ENCODE assay signal across 22 cellular contexts in genomic region chr12:21334100-21334499, GRCh38. TPM values are rescaled to one million over a fixed set of nuclear protein-coding genes. Genes with fewer than 3 reads are reported as not detected.
A peak's percentile ranks its signal among the peaks of the same experiment; 100 is the strongest.
DNase-seq lines count a peak whose midpoint lies in the region; ATAC-seq, FAIRE-seq and TF ChIP-seq lines count a peak whose summit lies in the region.
"Had no signal": no experiment of that assay in that cellular context is flagged by ENCODE, and none has a peak within 500 bp of the region (broad histone marks: within the 10 kb centered on the region; RNA-seq: fewer than 3 reads in every experiment).

No MANE protein-coding gene starts in this region.

- H3K36me3 ChIP-seq in liver (ENCODE audit: control insufficient read depth in 4 of 4, insufficient read depth in 3 of 4, low read depth in 1 of 4, low read length in 3 of 4) (no peaks in the 10 kb centered on the region), HepG2 (replicated peaks in 1 of 2; ENCODE audit: control insufficient read depth in 1 of 2, insufficient read depth in 2 of 2, low read length in 2 of 2) (no peaks in the 10 kb centered on the region)
- H3K36me3 ChIP-seq: HAP-1 had no signal

- POLR2A ChIA-PET in HepG2 (lab: Yijun Ruan, JAX): no interaction called here

- BruUV-seq in HepG2 (replicated peaks; lab: Mats Ljungman, UMichigan): no TSS peak

- H3K4me2 ChIP-seq in HepG2 (ENCODE audit: low read depth, low read length): no peak overlapping the region

- in situ Hi-C loops in HepG2 (cut with HindIII; ENCODE audit: extremely low pct_ligation_motif_present, low pct_unique_long_range_greater_than_20kb): no loop called here

- H3K9me3 ChIP-seq in liver (ENCODE audit: control insufficient read depth in 4 of 4, low read length in 3 of 4) (no peaks in the 10 kb centered on the region), HepG2 (ENCODE audit: low read length) (peaks cover 32% of the 10 kb centered on the region)
- H3K9me3 ChIP-seq: HAP-1 had no signal

- intact Hi-C loops in HepG2 (cut with micrococcal nuclease; ENCODE audit: unreplicated experiment): no loop called here

- no peaks in the 10 kb centered on the region for H3K27me3 ChIP-seq in liver (ENCODE audit: control insufficient read depth in 4 of 4, insufficient read depth in 4 of 4, low read length in 3 of 4)
- H3K27me3 ChIP-seq in HepG2 (ENCODE audit: control insufficient read depth in 1 of 2, insufficient read depth in 2 of 2, low read length in 2 of 2): no peaks in the 10 kb centered on the region

- no peaks in the 10 kb centered on the region for H3K79me2 ChIP-seq in HepG2 (ENCODE audit: insufficient read depth, low read length)

- no peak for ATAC-seq in HepG2
- no peak for ATAC-seq in HG02588 (IDR thresholded peaks at IDR 0.05; ENCODE audit: unreplicated experiment)
- ATAC-seq in HG03159 (IDR thresholded peaks at IDR 0.05; ENCODE audit: unreplicated experiment): no peak
- ATAC-seq: CD8-positive, alpha-beta T cell had no signal

- FAIRE-seq in HepG2 (lab: Jason Lieb, UNC): no peak
- FAIRE-seq: D721Med, GM19239, H1 had no signal

- H3K4me1 ChIP-seq in liver (ENCODE audit: control insufficient read depth in 4 of 4, insufficient read depth in 4 of 4, low read length in 3 of 4) (peaks cover 1 to 28% (median 20%) of the 10 kb centered on the region in 4 donors), HepG2 (ENCODE audit: insufficient read depth, low read length) (0 out of 2 replicates have a peak, but pooled peaks cover 7% of the 10 kb centered on the region)
- H3K4me1 ChIP-seq: HAP-1 had no signal

- 73% methylated on average over 1 of the region's 1 CpG for WGBS in liver
- WGBS in HepG2 (ENCODE audit: low lambda C conversion rate): 21% methylated on average over 1 of the region's 1 CpG

- no peak for DNase-seq in HepG2 (ENCODE audit: low spot score)
- DNase-seq in kidney tubule cell (ENCODE audit: low spot score): peak; percentile 2
- peak; percentile 9 for DNase-seq in renal cortical epithelial cell (ENCODE audit: low read depth)
- no peak for DNase-seq in activated CD4-positive, alpha-beta T cell treated with anti-CD3 and anti-CD28 coated beads, Interleukin-2, amount 50 U/mL, for 4 hours
- DNase-seq in stimulated activated CD4-positive, alpha-beta T cell treated with anti-CD3 and anti-CD28 coated beads, Interleukin-4, amount 100 ng/mL, for 4 hours: no peak
- DNase-seq: CD8-positive, alpha-beta T cell; COR-L47; DMS153; DND-41; GDM1 had no signal

- H3K9ac ChIP-seq in liver (ENCODE audit: low read depth in 1 of 2, low read length in 2 of 2) (no peak overlapping the region), HepG2 (ENCODE audit: insufficient read depth, low read depth, low read length) (no peak overlapping the region)

- CTCF ChIA-PET in HepG2 (lab: Yijun Ruan, JAX; ENCODE audit: low intra/inter-chr PET ratio, low total read pairs): no interaction called here

- TF ChIP-seq EP300 in HepG2 (IDR thresholded peaks at IDR 0.05; ENCODE audit: low read depth in 2 of 2, low read length in 2 of 2): no peak
- no peak for TF ChIP-seq EP300 in HepG2 (CRISPR knock-in tag; IDR thresholded peaks at IDR 0.05; ENCODE audit: borderline replicate concordance)

- H2AFZ ChIP-seq in HepG2 (ENCODE audit: low read length): no peak overlapping the region

- H3K27ac ChIP-seq in liver (ENCODE audit: low read depth in 1 of 2, low read length in 2 of 2) (no peak overlapping the region), HepG2 (ENCODE audit: extremely low read length, insufficient read depth, low read length) (no peak overlapping the region)
- H3K27ac ChIP-seq: 22Rv1 had no signal

- no peaks in the 10 kb centered on the region for H4K20me1 ChIP-seq in HepG2 (ENCODE audit: insufficient read depth, low read length)

- TF ChIP-seq CTCF in liver (IDR thresholded peaks at IDR 0.05; ENCODE audit: low read depth, low read length, missing input control) (no peak), HepG2 (CRISPR knock-in tag; IDR thresholded peaks at IDR 0.05) (no peak)

- TF ChIP-seq POLR2A in HepG2 (IDR thresholded peaks at IDR 0.05; ENCODE audit: insufficient read depth in 1 of 2, low read depth in 2 of 2, low read length in 2 of 2): no peak

- H3K4me3 ChIP-seq in liver (ENCODE audit: low read depth in 1 of 3, low read length in 3 of 3): no peak overlapping the region
- no peak overlapping the region for H3K4me3 ChIP-seq in HepG2 (replicated peaks in 1 of 3; ENCODE audit: insufficient read depth in 1 of 3, low read depth in 2 of 3, low read length in 3 of 3)
- H3K4me3 ChIP-seq: HAP-1 had no signal

- no peak for TF ChIP-seq RAD21 in liver (IDR thresholded peaks at IDR 0.05)
- no peak for TF ChIP-seq RAD21 in HepG2 (CRISPR knock-in tag; IDR thresholded peaks at IDR 0.05)

TF ChIP-seq in liver, 16 proteins besides CTCF, POLR2A, EP300 and RAD21:
- peak; percentile 8 for TF ChIP-seq YY1 (IDR thresholded peaks at IDR 0.05)
- no peak for TF ChIP-seq GABPA (IDR thresholded peaks at IDR 0.05 in 1 of 2, conservative IDR thresholded peaks at IDR 0.05 in 1 of 2)

TF ChIP-seq in HepG2, 621 proteins besides CTCF, POLR2A, EP300 and RAD21 (continues in another document):
- TF ChIP-seq ZNF501 (CRISPR knock-in tag; IDR thresholded peaks at IDR 0.05) (no peak), ZC3H13 (CRISPR knock-in tag; IDR thresholded peaks at IDR 0.05) (no peak), NCOA1 (CRISPR knock-in tag; IDR thresholded peaks at IDR 0.05) (no peak), CREB1 (IDR thresholded peaks at IDR 0.05) (no peak), CREB1 (CRISPR knock-in tag; IDR thresholded peaks at IDR 0.05) (no peak)

RNA-seq across cellular contexts. Expression of gene SLCO1A2, which starts 0.6 kb away (rescaled TPM):
- under 1 TPM in 1 of 2 donors, not detected in 1; 0.17 TPM for total RNA-seq in liver
- polyA plus RNA-seq in liver: 1 to 10 TPM in 1 of 2 donors, under 1 TPM in 1; 0.60 to 1.8 TPM
- not detected in 2 replicates for total RNA-seq in HepG2 (2016; rRNA removed; fragmentation: Illumina TruSeq; extraction: Trizol)
- not detected in 2 replicates for total RNA-seq in HepG2 (2016; cell fraction: cytosol; rRNA removed; fragmentation: Illumina TruSeq; extraction: Trizol; ENCODE audit: low read depth)
- total RNA-seq in HepG2 (2016; cell fraction: insoluble cytoplasmic fraction; rRNA removed; fragmentation: Illumina TruSeq; extraction: Trizol): not detected in 2 replicates
- not detected in 2 replicates for total RNA-seq in HepG2 (2016; cell fraction: membrane; rRNA removed; fragmentation: Illumina TruSeq; extraction: Trizol)
- not detected in 2 replicates for total RNA-seq in HepG2 (2016; cell fraction: nucleus; rRNA removed; fragmentation: Illumina TruSeq; extraction: Trizol)
- polyA plus RNA-seq in HepG2 (2011; rRNA removed): not detected in 2 replicates
- not detected in 2 replicates for polyA plus RNA-seq in HepG2 (2011; cell fraction: cytosol; rRNA removed)
- not detected in 2 replicates for polyA plus RNA-seq in HepG2 (2011; cell fraction: nucleus; rRNA removed)
- polyA plus RNA-seq in HepG2 (2012): not detected in 2 replicates
- not detected in 2 replicates for polyA plus RNA-seq in HepG2 (2016; cell fraction: cytosol; fragmentation: Illumina TruSeq; extraction: Trizol; ENCODE audit: low read depth)
- not detected in 2 replicates for polyA plus RNA-seq in HepG2 (2016; cell fraction: insoluble cytoplasmic fraction; fragmentation: Illumina TruSeq; extraction: Trizol; ENCODE audit: low read depth)
- not detected in 2 replicates for polyA plus RNA-seq in HepG2 (2016; cell fraction: membrane; fragmentation: Illumina TruSeq; extraction: Trizol; ENCODE audit: low read depth)
- not detected in 2 replicates for polyA plus RNA-seq in HepG2 (2016; cell fraction: nucleus; fragmentation: Illumina TruSeq; extraction: Trizol; ENCODE audit: insufficient read depth, low read depth)
- 0.60 TPM in 1 of 2 replicates, not detected in the other for polyA minus RNA-seq in HepG2 (2011; rRNA and poly(A)+ RNA removed; ENCODE audit: low replicate concordance)
- polyA minus RNA-seq in HepG2 (2011; cell fraction: cytosol; rRNA and poly(A)+ RNA removed): not detected in 2 replicates
- not detected in 2 replicates for polyA minus RNA-seq in HepG2 (2011; cell fraction: nucleus; rRNA and poly(A)+ RNA removed)
- 0.35 and 0.52 TPM in 2 replicates for total RNA-seq in renal cortical epithelial cell
- total RNA-seq: A673; CD8-positive, alpha-beta T cell; HT-29 had no signal
- polyA plus RNA-seq: BJ, CD14-positive monocyte had no signal

RNA-seq across cellular contexts. Expression of gene IAPP, which starts 38.6 kb away (rescaled TPM):
- under 1 TPM in 1 of 2 donors, not detected in 1; 0.08 TPM for total RNA-seq in liver
- under 1 TPM in 1 of 2 donors, not detected in 1; 0.42 TPM for polyA plus RNA-seq in liver
- total RNA-seq in HepG2 (2016; rRNA removed; fragmentation: Illumina TruSeq; extraction: Trizol): not detected in 2 replicates
- not detected in 2 replicates for total RNA-seq in HepG2 (2016; cell fraction: cytosol; rRNA removed; fragmentation: Illumina TruSeq; extraction: Trizol; ENCODE audit: low read depth)
- total RNA-seq in HepG2 (2016; cell fraction: insoluble cytoplasmic fraction; rRNA removed; fragmentation: Illumina TruSeq; extraction: Trizol): not detected in 2 replicates
- not detected in 2 replicates for total RNA-seq in HepG2 (2016; cell fraction: membrane; rRNA removed; fragmentation: Illumina TruSeq; extraction: Trizol)
- total RNA-seq in HepG2 (2016; cell fraction: nucleus; rRNA removed; fragmentation: Illumina TruSeq; extraction: Trizol): not detected in 2 replicates
- not detected in 2 replicates for polyA plus RNA-seq in HepG2 (2011; rRNA removed)
- not detected in 2 replicates for polyA plus RNA-seq in HepG2 (2011; cell fraction: cytosol; rRNA removed)
- not detected in 2 replicates for polyA plus RNA-seq in HepG2 (2011; cell fraction: nucleus; rRNA removed)
- not detected in 2 replicates for polyA plus RNA-seq in HepG2 (2012)
- polyA plus RNA-seq in HepG2 (2016; cell fraction: cytosol; fragmentation: Illumina TruSeq; extraction: Trizol; ENCODE audit: low read depth): not detected in 2 replicates
- polyA plus RNA-seq in HepG2 (2016; cell fraction: insoluble cytoplasmic fraction; fragmentation: Illumina TruSeq; extraction: Trizol; ENCODE audit: low read depth): not detected in 2 replicates
- not detected in 2 replicates for polyA plus RNA-seq in HepG2 (2016; cell fraction: membrane; fragmentation: Illumina TruSeq; extraction: Trizol; ENCODE audit: low read depth)
- not detected in 2 replicates for polyA plus RNA-seq in HepG2 (2016; cell fraction: nucleus; fragmentation: Illumina TruSeq; extraction: Trizol; ENCODE audit: insufficient read depth, low read depth)
- polyA minus RNA-seq in HepG2 (2011; rRNA and poly(A)+ RNA removed; ENCODE audit: low replicate concordance): not detected in 2 replicates
- not detected in 2 replicates for polyA minus RNA-seq in HepG2 (2011; cell fraction: cytosol; rRNA and poly(A)+ RNA removed)
- not detected in 2 replicates for polyA minus RNA-seq in HepG2 (2011; cell fraction: nucleus; rRNA and poly(A)+ RNA removed)
- total RNA-seq in renal cortical epithelial cell: not detected in 2 replicates
- total RNA-seq: A673; CD8-positive, alpha-beta T cell; H1; HT-29 had no signal
- polyA plus RNA-seq: BJ, CD14-positive monocyte, H1 had no signal

Comparison
In these comparisons a context has a peak if more than half of its experiments do, and no peak if none do; other contexts are left out.
1. DNase-seq: peak in kidney tubule cell (single experiment) and renal cortical epithelial cell (single experiment); none in HepG2 (single experiment), activated CD4-positive, alpha-beta T cell treated with anti-CD3 and anti-CD28 coated beads, Interleukin-2, amount 50 U/mL, for 4 hours (0 of 2) and stimulated activated CD4-positive, alpha-beta T cell treated with anti-CD3 and anti-CD28 coated beads, Interleukin-4, amount 100 ng/mL, for 4 hours (0 of 2).